In the genomic region with DNA sequence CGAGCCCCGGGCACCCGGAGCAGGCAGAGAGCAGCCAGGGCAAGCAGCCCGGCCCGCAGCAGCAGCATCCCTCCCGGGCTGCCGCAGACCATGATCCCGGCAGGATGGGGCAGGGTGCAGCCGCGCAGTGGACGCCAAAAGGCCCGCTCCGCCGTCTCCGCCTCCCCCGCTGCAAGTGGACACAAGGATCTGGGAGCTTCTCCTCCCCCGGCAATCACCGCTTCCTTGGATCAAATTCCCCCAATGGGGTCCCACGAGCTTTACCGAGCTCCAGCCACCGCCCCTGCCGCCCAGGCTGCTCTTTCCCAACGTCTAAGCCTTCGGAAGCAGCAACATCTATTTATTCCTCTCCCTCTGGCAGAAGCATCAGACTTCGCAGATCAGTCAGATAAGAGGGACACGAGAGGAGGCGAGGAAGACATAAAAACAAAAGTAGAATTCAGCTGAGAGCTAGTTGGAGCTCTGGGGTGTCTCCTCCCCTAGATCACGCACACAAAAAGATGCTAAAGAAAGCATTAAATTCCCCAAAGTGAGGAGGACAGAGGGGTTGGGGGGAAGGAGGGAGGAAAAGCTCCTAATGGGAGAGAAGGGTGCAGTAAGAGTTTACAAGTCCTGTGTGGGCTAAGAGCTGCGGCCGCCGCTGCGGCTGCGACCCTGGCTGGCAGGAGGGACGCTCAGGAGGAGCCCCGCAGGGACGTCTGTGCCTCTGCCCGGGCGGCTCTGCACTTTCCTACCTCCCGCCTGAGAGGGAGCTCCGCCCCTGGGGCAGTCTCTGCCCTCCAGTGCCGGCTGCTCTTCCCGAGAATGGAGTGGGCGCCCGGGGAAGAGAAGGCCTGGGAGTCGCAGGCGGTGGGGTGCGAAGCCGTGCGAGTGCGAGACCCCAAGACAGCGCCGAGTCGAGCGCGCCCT, we compare ENCODE assay signal across 8 cellular contexts. TPM values are rescaled to one million over a fixed set of nuclear protein-coding genes. Genes with fewer than 3 reads are reported as not detected.
DNase-seq lines count a peak whose midpoint lies in the region; ATAC-seq and TF ChIP-seq lines count a peak whose summit lies in the region.

A gene with protein sequence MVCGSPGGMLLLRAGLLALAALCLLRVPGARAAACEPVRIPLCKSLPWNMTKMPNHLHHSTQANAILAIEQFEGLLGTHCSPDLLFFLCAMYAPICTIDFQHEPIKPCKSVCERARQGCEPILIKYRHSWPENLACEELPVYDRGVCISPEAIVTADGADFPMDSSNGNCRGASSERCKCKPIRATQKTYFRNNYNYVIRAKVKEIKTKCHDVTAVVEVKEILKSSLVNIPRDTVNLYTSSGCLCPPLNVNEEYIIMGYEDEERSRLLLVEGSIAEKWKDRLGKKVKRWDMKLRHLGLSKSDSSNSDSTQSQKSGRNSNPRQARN (minus strand): TSS at position 177 of the 909 bp plus-strand sequence. CDS start 85 bp downstream, at position 92.

- TF ChIP-seq EP300 in transverse colon (IDR thresholded peaks at IDR 0.05; ENCODE audit: low read depth) = no peak

- H3K27ac Mint-ChIP-seq in activated naive CD4-positive, alpha-beta T cell treated with anti-CD3 and anti-CD28 coated beads, Interleukin-2, amount 10 ng/mL, durations not matched to agents 7 days and 5 days = peak within 1 kb of the TSS; percentile 17
- no peak within 1 kb of the TSS for H3K27ac Mint-ChIP-seq in T-helper 2 cell treated with Interferon-gamma antibody and Interleukin-4, amounts not matched to agents 5 μg/mL and 100 μg/mL, for 36 hours

- peaks cover 70% of the 10 kb centered on the region for H3K27me3 Mint-ChIP-seq in activated naive CD4-positive, alpha-beta T cell treated with anti-CD3 and anti-CD28 coated beads, Interleukin-2, amount 10 ng/mL, durations not matched to agents 7 days and 5 days
- peaks cover 60% of the 10 kb centered on the region for H3K27me3 Mint-ChIP-seq in T-helper 2 cell treated with Interferon-gamma antibody and Interleukin-4, amounts not matched to agents 5 μg/mL and 100 μg/mL, for 36 hours (ENCODE audit: low read depth)

- peaks cover 18% of the 10 kb centered on the region for H3K27me3 ChIP-seq in transverse colon

- H3K9me3 Mint-ChIP-seq in activated naive CD4-positive, alpha-beta T cell treated with anti-CD3 and anti-CD28 coated beads, Interleukin-2, amount 10 ng/mL, durations not matched to agents 7 days and 5 days = no peaks in the 10 kb centered on the region
- H3K9me3 Mint-ChIP-seq in T-helper 2 cell treated with Interferon-gamma antibody and Interleukin-4, amounts not matched to agents 5 μg/mL and 100 μg/mL, for 36 hours = no peaks in the 10 kb centered on the region

- no peak for ATAC-seq in GM21717 (IDR thresholded peaks at IDR 0.05; ENCODE audit: unreplicated experiment)

- TF ChIP-seq CTCF in epithelial cell of esophagus (IDR thresholded peaks at IDR 0.05; ENCODE audit: insufficient read depth, low read depth, low read length, missing control alignments) = no peak
- no peak for TF ChIP-seq CTCF in transverse colon (IDR thresholded peaks at IDR 0.05)

- peak within 1 kb of the TSS; percentile 38 for H3K4me3 Mint-ChIP-seq in activated naive CD4-positive, alpha-beta T cell treated with anti-CD3 and anti-CD28 coated beads, Interleukin-2, amount 10 ng/mL, durations not matched to agents 7 days and 5 days
- H3K4me3 Mint-ChIP-seq in T-helper 2 cell treated with Interferon-gamma antibody and Interleukin-4, amounts not matched to agents 5 μg/mL and 100 μg/mL, for 36 hours = peak within 1 kb of the TSS; percentile 61

- DNase-seq in activated naive CD4-positive, alpha-beta T cell treated with anti-CD3 and anti-CD28 coated beads, Interleukin-2, amount 10 ng/mL, durations not matched to agents 7 days and 5 days = no peak
- DNase-seq in activated naive CD4-positive, alpha-beta T cell treated with Interleukin-2 at 50 U/mL for 16 hours = no peak
- no peak for DNase-seq in T-helper 2 cell treated with Interferon-gamma antibody and Interleukin-4, amounts not matched to agents 5 μg/mL and 100 μg/mL, for 36 hours (ENCODE audit: low spot score)
- DNase-seq in epithelial cell of esophagus (ENCODE audit: low read depth) (peak; percentile 34), transverse colon (peak; percentile 32), T-helper 9 cell (no peak)

- no peaks in the 10 kb centered on the region for H3K36me3 Mint-ChIP-seq in activated naive CD4-positive, alpha-beta T cell treated with anti-CD3 and anti-CD28 coated beads, Interleukin-2, amount 10 ng/mL, durations not matched to agents 7 days and 5 days
- no peaks in the 10 kb centered on the region for H3K36me3 Mint-ChIP-seq in T-helper 2 cell treated with Interferon-gamma antibody and Interleukin-4, amounts not matched to agents 5 μg/mL and 100 μg/mL, for 36 hours (ENCODE audit: low read depth)

- H3K27ac ChIP-seq in mesodermal cell (ENCODE audit: low read depth, low read length, severe bottlenecking) (peak within 1 kb of the TSS; percentile 66), transverse colon (peak within 1 kb of the TSS; percentile 61 to 79 (median 70))

- peak; percentile 31 for TF ChIP-seq POLR2A in transverse colon (IDR thresholded peaks at IDR 0.05)

- H3K4me1 Mint-ChIP-seq in activated naive CD4-positive, alpha-beta T cell treated with anti-CD3 and anti-CD28 coated beads, Interleukin-2, amount 10 ng/mL, durations not matched to agents 7 days and 5 days = peaks cover 18% of the 10 kb centered on the region
- peaks cover 14% of the 10 kb centered on the region for H3K4me1 Mint-ChIP-seq in T-helper 2 cell treated with Interferon-gamma antibody and Interleukin-4, amounts not matched to agents 5 μg/mL and 100 μg/mL, for 36 hours (ENCODE audit: low read depth)

- in situ Hi-C loops in transverse colon (cut with MboI; ENCODE audit: low pct_ligation_motif_present in 1 of 4, low pct_unique_long_range_greater_than_20kb in 1 of 4, low sequenced_read_pairs in 3 of 4) = no loop called here

- intact Hi-C loops in transverse colon (cut with DNase I; ENCODE audit: low total_unique reads) = no loop called here

- peak within 1 kb of the TSS; percentile 35 for H3K4me3 ChIP-seq in epithelial cell of esophagus (ENCODE audit: low read length)
- H3K4me3 ChIP-seq in mesodermal cell (ENCODE audit: extremely low read depth, insufficient read depth, low read length, poor library complexity, severe bottlenecking) = peak within 1 kb of the TSS; percentile 45
- H3K4me3 ChIP-seq in transverse colon = peak within 1 kb of the TSS; percentile 13 to 50 (median 27)

- peaks cover 4% of the 10 kb centered on the region for H3K4me1 ChIP-seq in mesodermal cell (ENCODE audit: control insufficient read depth, insufficient read depth, low read length, poor library complexity, severe bottlenecking)
- peaks cover 0 to 32% (median 15%) of the 10 kb centered on the region in 4 donors for H3K4me1 ChIP-seq in transverse colon

- H3K36me3 ChIP-seq in mesodermal cell (ENCODE audit: control insufficient read depth, insufficient read depth, low read length) (no peaks in the 10 kb centered on the region), transverse colon (no peaks in the 10 kb centered on the region)

- no peaks in the 10 kb centered on the region for H3K9me3 ChIP-seq in mesodermal cell (ENCODE audit: control insufficient read depth, low read length)
- H3K9me3 ChIP-seq in transverse colon = no peaks in the 10 kb centered on the region

- WGBS in mesodermal cell (ENCODE audit: insufficient coverage in 2 of 2), 2 experiments = 1 to 2% methylated on average over 28 to 48 of the region's 55 CpGs
- 45 to 60% methylated on average over 1 to 42 of the region's 55 CpGs for WGBS in transverse colon (ENCODE audit: low coverage in 1 of 2), 2 donors

- CTCF ChIA-PET in activated naive CD4-positive, alpha-beta T cell treated with anti-CD3 and anti-CD28 coated beads, Interleukin-2, amount 10 ng/mL, durations not matched to agents 7 days and 5 days (lab: Charles Lee) = no interaction called here

RNA-seq across cellular contexts. Expression of the gene that starts here (rescaled TPM):
- 14.1 TPM for polyA plus RNA-seq in mesodermal cell (2013, experiment 1 of 2)
- polyA plus RNA-seq in mesodermal cell (2013, experiment 2 of 2) = 16.1 TPM
- 10 to 100 TPM in 1 of 4 donors, 1 to 10 TPM in 2, under 1 TPM in 1; 0.37 to 11.9 (median 2.9) TPM for total RNA-seq in transverse colon

Comparison
In these comparisons a context has a peak if more than half of its experiments do, and no peak if none do; other contexts are left out.
1. DNase-seq: peak in epithelial cell of esophagus (single experiment) and transverse colon (single experiment); none in activated naive CD4-positive, alpha-beta T cell treated with anti-CD3 and anti-CD28 coated beads, Interleukin-2, amount 10 ng/mL, durations not matched to agents 7 days and 5 days (single experiment), activated naive CD4-positive, alpha-beta T cell treated with Interleukin-2 at 50 U/mL for 16 hours (single experiment), T-helper 2 cell treated with Interferon-gamma antibody and Interleukin-4, amounts not matched to agents 5 μg/mL and 100 μg/mL, for 36 hours (single experiment) and T-helper 9 cell (single experiment).
2. Peak in every context shown above with its lines, with median percentiles within 50 percentile points of each other: H3K4me3 ChIP-seq.